ENCODE assay signal across 11 cellular contexts in genomic region chr10:62019013-62019684, GRCh38.
A peak's percentile ranks its signal among the peaks of the same experiment; 100 is the strongest.
DNase-seq lines count a peak whose midpoint lies in the region; ATAC-seq and TF ChIP-seq lines count a peak whose summit lies in the region.
"Had no signal": no experiment of that assay in that cellular context is flagged by ENCODE, and none has a peak within 500 bp of the region (broad histone marks: within the 10 kb centered on the region; RNA-seq: fewer than 3 reads in every experiment).

No MANE protein-coding gene starts in this region.

- no peaks in the 10 kb centered on the region for H3K9me3 ChIP-seq in aorta (ENCODE audit: control insufficient read depth, low read length)

- intact Hi-C loops in aorta (cut with DNase I) = loop anchor here in 1 of 2 donors (10.0 kb wide), 1 partner anchor 264 kb away; no protein-coding TSS in a partner anchor

- WGBS in aorta, 2 donors = 3 to 4% methylated on average over 8 of the region's 8 CpGs

- H3K9me3 Mint-ChIP-seq in stimulated activated naive CD8-positive, alpha-beta T cell treated with anti-CD3 and anti-CD28 coated beads, Interleukin-15, Interleukin-2, amounts not matched to agents 100 ng/mL and 50 ng/mL, for 24 hours = peaks cover 13% of the 10 kb centered on the region
- peaks cover 4% of the 10 kb centered on the region for H3K9me3 Mint-ChIP-seq in activated naive CD8-positive, alpha-beta T cell (ENCODE audit: low read depth)

- H3K27me3 Mint-ChIP-seq in stimulated activated naive CD8-positive, alpha-beta T cell treated with anti-CD3 and anti-CD28 coated beads, Interleukin-15, Interleukin-2, amounts not matched to agents 100 ng/mL and 50 ng/mL, for 24 hours = no peaks in the 10 kb centered on the region
- no peaks in the 10 kb centered on the region for H3K27me3 Mint-ChIP-seq in activated naive CD8-positive, alpha-beta T cell

- H3K4me1 Mint-ChIP-seq in stimulated activated naive CD8-positive, alpha-beta T cell treated with anti-CD3 and anti-CD28 coated beads, Interleukin-15, Interleukin-2, amounts not matched to agents 100 ng/mL and 50 ng/mL, for 24 hours (ENCODE audit: low read depth) = peaks cover 79% of the 10 kb centered on the region
- H3K4me1 Mint-ChIP-seq in activated naive CD8-positive, alpha-beta T cell (ENCODE audit: low read depth) = peaks cover 42% of the 10 kb centered on the region

- no peaks in the 10 kb centered on the region for H3K36me3 ChIP-seq in aorta (ENCODE audit: control insufficient read depth in 1 of 2, insufficient read depth in 2 of 2, low read length in 1 of 2)

- H3K4me3 ChIP-seq in aorta (ENCODE audit: low read length in 2 of 2) = no peak overlapping the region

- peaks cover 2 to 7% of the 10 kb centered on the region in 2 donors for H3K4me1 ChIP-seq in aorta (ENCODE audit: control insufficient read depth in 1 of 2, insufficient read depth in 2 of 2, low read length in 2 of 2)

- H3K27me3 ChIP-seq in aorta (ENCODE audit: control insufficient read depth in 1 of 2, insufficient read depth in 2 of 2, low read length in 1 of 2) = no peaks in the 10 kb centered on the region

- ATAC-seq in stimulated activated naive CD8-positive, alpha-beta T cell treated with anti-CD3 and anti-CD28 coated beads, Interleukin-15, Interleukin-2, amounts not matched to agents 100 U/mL and 50 U/mL, for 24 hours = no peak
- ATAC-seq in aorta (ENCODE audit: low FRiP score) = peak; percentile 23
- no peak for ATAC-seq in omental fat pad (ENCODE audit: low FRiP score)
- no peak for ATAC-seq in GM18868 (IDR thresholded peaks at IDR 0.05; ENCODE audit: unreplicated experiment)
- ATAC-seq in HG02938 (IDR thresholded peaks at IDR 0.05; ENCODE audit: unreplicated experiment) = no peak

- peak overlapping the region; percentile 18 for H3K4me3 Mint-ChIP-seq in stimulated activated naive CD8-positive, alpha-beta T cell treated with anti-CD3 and anti-CD28 coated beads, Interleukin-15, Interleukin-2, amounts not matched to agents 100 ng/mL and 50 ng/mL, for 24 hours
- no peak overlapping the region for H3K4me3 Mint-ChIP-seq in activated naive CD8-positive, alpha-beta T cell
- H3K4me3 Mint-ChIP-seq: neural crest cell had no signal

- peak overlapping the region; percentile 98 for H3K27ac Mint-ChIP-seq in stimulated activated naive CD8-positive, alpha-beta T cell treated with anti-CD3 and anti-CD28 coated beads, Interleukin-15, Interleukin-2, amounts not matched to agents 100 ng/mL and 50 ng/mL, for 24 hours
- H3K27ac Mint-ChIP-seq in activated naive CD8-positive, alpha-beta T cell = peak overlapping the region; percentile 95

- no peak for DNase-seq in stimulated activated naive CD8-positive, alpha-beta T cell treated with anti-CD3 and anti-CD28 coated beads, Interleukin-15, Interleukin-2, amounts not matched to agents 100 U/mL and 50 U/mL, for 24 hours
- DNase-seq in lung microvascular endothelial cell (ENCODE audit: low read depth in 2 of 2) (peak; percentile 29 to 46), aorta (no peak), omental fat pad (ENCODE audit: low spot score) (no peak)
- DNase-seq: DMS79, NCI-H510A had no signal

- TF ChIP-seq CTCF in omental fat pad (IDR thresholded peaks at IDR 0.05) = no peak

- H3K36me3 Mint-ChIP-seq in stimulated activated naive CD8-positive, alpha-beta T cell treated with anti-CD3 and anti-CD28 coated beads, Interleukin-15, Interleukin-2, amounts not matched to agents 100 ng/mL and 50 ng/mL, for 24 hours (ENCODE audit: low read depth) = peaks cover 57% of the 10 kb centered on the region
- H3K36me3 Mint-ChIP-seq in activated naive CD8-positive, alpha-beta T cell = peaks cover 15% of the 10 kb centered on the region

- H3K27ac ChIP-seq in aorta (ENCODE audit: low read depth in 1 of 2, low read length in 2 of 2) = peak overlapping the region; percentile 71 to 98

Comparison
In these comparisons a context has a peak if more than half of its experiments do, and no peak if none do; other contexts are left out.
1. DNase-seq: peak in lung microvascular endothelial cell (2 of 2); none in stimulated activated naive CD8-positive, alpha-beta T cell treated with anti-CD3 and anti-CD28 coated beads, Interleukin-15, Interleukin-2, amounts not matched to agents 100 U/mL and 50 U/mL, for 24 hours (single experiment), aorta (0 of 2) and omental fat pad (single experiment).